Comparison of ENCODE assay signal across 8 cellular contexts in the genomic region with DNA sequence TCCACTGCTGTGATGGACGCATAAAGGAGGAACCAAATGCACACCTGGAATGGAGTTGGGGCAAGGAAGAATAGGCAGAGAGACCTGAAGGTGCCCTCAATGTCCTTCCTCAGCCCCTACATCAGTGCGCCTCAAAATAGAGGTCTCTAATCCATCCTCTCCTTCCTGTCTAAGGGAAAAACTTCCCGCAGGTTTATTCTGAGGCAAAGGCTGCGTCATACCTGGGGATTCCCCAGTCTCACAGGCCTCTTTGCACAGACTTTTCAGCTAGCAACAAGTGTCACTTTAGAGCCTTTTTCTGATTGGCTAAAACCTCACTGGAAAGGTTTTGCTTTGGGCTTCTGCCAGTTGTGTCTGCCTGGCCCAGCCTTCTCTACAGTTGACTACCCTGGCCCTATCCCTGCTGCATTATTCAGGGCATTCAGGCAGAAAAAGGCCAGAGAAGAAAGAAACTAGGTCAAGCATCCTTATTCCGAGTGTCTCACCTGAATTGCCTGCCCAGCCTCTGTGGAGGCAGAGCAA. TPM values are rescaled to one million over a fixed set of nuclear protein-coding genes. Genes with fewer than 3 reads are reported as not detected.
DNase-seq lines count a peak whose midpoint lies in the region; ATAC-seq and TF ChIP-seq lines count a peak whose summit lies in the region.

No MANE protein-coding gene starts in this region.

- no peaks in the 10 kb centered on the region for H3K36me3 ChIP-seq in hepatocyte (replicated peaks; ENCODE audit: insufficient read depth, low read depth)

- H3K27ac ChIP-seq in hepatocyte: peak overlapping the region; percentile 84

- DNase-seq in G401 (ENCODE audit: low spot score) (peak; percentile 20), hepatocyte (ENCODE audit: low spot score) (peak; percentile 83), SK-N-DZ (ENCODE audit: low spot score) (no peak), KG1 (lab: John Stamatoyannopoulos, UW) (no peak)
- DNase-seq in activated CD8-positive, alpha-beta memory T cell treated with anti-CD3 and anti-CD28 coated beads, Interleukin-2, amount 50 U/mL, for 24 hours (ENCODE audit: extremely low read depth): peak; percentile 12
- peak; percentile 13 to 21 for DNase-seq in stimulated activated CD8-positive, alpha-beta memory T cell treated with anti-CD3 and anti-CD28 coated beads, Interleukin-4, amount 100 ng/mL, for 1 hour (ENCODE audit: low read depth in 2 of 2, low spot score in 1 of 2)

- WGBS in hepatocyte (ENCODE audit: low lambda C conversion rate, missing lambda C conversion rate): 62% methylated on average over 5 of the region's 5 CpGs

- no peak for TF ChIP-seq CTCF in hepatocyte (IDR thresholded peaks at IDR 0.05; ENCODE audit: poor library complexity)

- no peak overlapping the region for H2AFZ ChIP-seq in hepatocyte

- no peaks in the 10 kb centered on the region for H3K9me3 ChIP-seq in hepatocyte (ENCODE audit: low read depth)

- H3K4me1 ChIP-seq in hepatocyte (ENCODE audit: insufficient read depth): no peaks in the 10 kb centered on the region

- no peaks in the 10 kb centered on the region for H3K79me2 ChIP-seq in hepatocyte

- in situ Hi-C loops in G401 (cut with HindIII; ENCODE audit: low sequenced_read_pairs): loop anchor here (10.0 kb wide), 1 partner anchor 97 kb away; a partner anchor contains a TSS

- H3K4me3 ChIP-seq in hepatocyte: no peak overlapping the region

- H4K20me1 ChIP-seq in hepatocyte (ENCODE audit: insufficient read depth, poor library complexity, severe bottlenecking): no peaks in the 10 kb centered on the region

- no peaks in the 10 kb centered on the region for H3K9me2 ChIP-seq in hepatocyte (replicated peaks; ENCODE audit: insufficient read depth)

- H3K4me2 ChIP-seq in hepatocyte: peak overlapping the region; percentile 21

- ATAC-seq in GM21367 (IDR thresholded peaks at IDR 0.05; ENCODE audit: unreplicated experiment) (peak; percentile 60), HG03575 (IDR thresholded peaks at IDR 0.05; ENCODE audit: extremely low read depth, insufficient number of reproducible peaks, low FRiP score, unreplicated experiment) (peak; percentile 61)

- no peaks in the 10 kb centered on the region for H3K27me3 ChIP-seq in hepatocyte

RNA-seq across cellular contexts. Expression of a gene that starts 1.8 kb away (rescaled TPM):
- total RNA-seq in G401 (2014; rRNA removed; shearing (Covaris generic)): not detected in 2 replicates
- 12.0 and 12.2 TPM in 2 replicates for total RNA-seq in hepatocyte
- 13.0 and 15.2 TPM in 2 replicates for polyA plus RNA-seq in hepatocyte
- polyA plus RNA-seq in SK-N-DZ (2014; cell fraction: cytosol; rRNA removed): not detected in 2 replicates
- not detected in 2 replicates for polyA plus RNA-seq in SK-N-DZ (2014; cell fraction: nucleus; rRNA removed)

RNA-seq across cellular contexts. Expression of a gene that starts 31.1 kb away (rescaled TPM):
- total RNA-seq in G401 (2014; rRNA removed; shearing (Covaris generic)): not detected in 2 replicates
- total RNA-seq in hepatocyte: not detected in 2 replicates
- not detected in 2 replicates for polyA plus RNA-seq in hepatocyte
- polyA plus RNA-seq in SK-N-DZ (2014; cell fraction: cytosol; rRNA removed): not detected in 2 replicates
- polyA plus RNA-seq in SK-N-DZ (2014; cell fraction: nucleus; rRNA removed): not detected in 2 replicates

Comparison
In these comparisons a context has a peak if more than half of its experiments do, and no peak if none do; other contexts are left out.
1. DNase-seq: peak in G401 (single experiment), activated CD8-positive, alpha-beta memory T cell treated with anti-CD3 and anti-CD28 coated beads, Interleukin-2, amount 50 U/mL, for 24 hours (single experiment), hepatocyte (single experiment) and stimulated activated CD8-positive, alpha-beta memory T cell treated with anti-CD3 and anti-CD28 coated beads, Interleukin-4, amount 100 ng/mL, for 1 hour (2 of 2); none in SK-N-DZ (single experiment) and KG1 (single experiment).
2. RNA of a gene that starts 1.8 kb away (total RNA-seq): 12.0 to 12.2 TPM in hepatocyte; not detected in G401; every median in the first group is over 10 times any median in the second.